In the genomic region with DNA sequence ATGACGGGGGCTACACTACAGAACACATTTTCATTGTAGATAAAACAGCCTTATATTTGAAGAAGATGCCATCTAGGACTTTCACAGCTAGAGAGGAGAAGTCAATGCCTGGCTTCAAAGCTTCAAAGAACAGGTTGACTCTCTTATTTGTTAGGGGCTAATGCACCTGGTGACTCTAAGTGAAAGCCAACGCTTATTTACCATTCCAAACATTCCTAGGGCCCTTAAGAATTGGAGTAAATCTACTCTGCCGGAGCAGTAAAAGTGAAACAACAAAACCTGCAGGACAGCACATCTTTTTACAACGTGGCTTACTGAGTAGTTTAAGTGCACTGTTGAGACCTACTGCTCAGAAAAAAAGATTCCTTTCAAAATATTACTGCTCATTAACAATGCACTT, we compare ENCODE assay signal across 24 cellular contexts.
"Had no signal": no experiment of that assay in that cellular context is flagged by ENCODE, and none has a peak within 500 bp of the region (broad histone marks: within the 10 kb centered on the region; RNA-seq: fewer than 3 reads in every experiment).

No MANE protein-coding gene starts in this region.

- H3K4me1 ChIP-seq: Peyer's patch had no signal

- ATAC-seq: PC-3 had no signal

- H3K9me3 ChIP-seq: MG63, Peyer's patch, SJSA1 had no signal

- H3K4me3 ChIP-seq: MG63, Peyer's patch, SJSA1, SK-N-MC had no signal

- H3K27me3 ChIP-seq: MG63, Peyer's patch, SJSA1 had no signal

- DNase-seq: Karpas-422, KG1, MG63, NCI-H1092, NCI-H1105 treated with DMSO at 0.1 percent for 48 hours, NCI-H1417 treated with DMSO at 0.1 percent for 48 hours, NCI-H146, NCI-H1694 treated with DMSO at 0.1 percent for 48 hours, NCI-H1930, NCI-H2081, NCI-H2107, NCI-H226, NCI-H446, NCI-H510A, NCI-H524 treated with DMSO at 0.1 percent for 48 hours, NCI-H69, NCI-H774, PC-3, Peyer's patch, Right ventricle myocardium superior, RPMI8226, SIG-M5 had no signal

- H3K27ac ChIP-seq: Peyer's patch, SJSA1, SK-N-MC had no signal

- H3K36me3 ChIP-seq: MG63, Peyer's patch, SJSA1 had no signal
